Comparison of ENCODE assay signal across 17 cellular contexts in genomic region chr4:67680568-67681222, GRCh38. TPM values are rescaled to one million over a fixed set of nuclear protein-coding genes. Genes with fewer than 3 reads are reported as not detected.
DNase-seq lines count a peak whose midpoint lies in the region; ATAC-seq and TF ChIP-seq lines count a peak whose summit lies in the region.
"Had no signal": no experiment of that assay in that cellular context is flagged by ENCODE, and none has a peak within 500 bp of the region (broad histone marks: within the 10 kb centered on the region; RNA-seq: fewer than 3 reads in every experiment).

No MANE protein-coding gene starts in this region.

- no peak overlapping the region for H4K5ac ChIP-seq in H9 (ENCODE audit: insufficient read length, low read depth, low read length)

- H2BK5ac ChIP-seq in H9 (ENCODE audit: insufficient read length, low read length), result no peak overlapping the region

- peaks cover 30% of the 10 kb centered on the region for H3K36me3 ChIP-seq in brain microvascular endothelial cell (replicated peaks)

- no peak overlapping the region for H3K18ac ChIP-seq in H9 (ENCODE audit: insufficient read length, low read depth, low read length)

- H3K36me3 Mint-ChIP-seq in H9 (ENCODE audit: insufficient read depth in 1 of 3, low read depth in 3 of 3), result peaks cover 14 to 37% (median 33%) of the 10 kb centered on the region in 3 experiments; a peak in 6 of 7 replicates

- no peak overlapping the region for H2BK120ac ChIP-seq in H9 (ENCODE audit: low read depth, low read length, poor library complexity, severe bottlenecking)

- H3K4me3 Mint-ChIP-seq in H9, result no peak overlapping the region

- 0 out of 4 replicates have a peak, but pooled peaks cover 0 to 5% of the 10 kb centered on the region in 2 experiments for H3K4me1 Mint-ChIP-seq in H9

- no peak overlapping the region for H3K14ac ChIP-seq in H9 (ENCODE audit: insufficient read depth, low read length)

- H3K27me3 ChIP-seq in H9 (ENCODE audit: insufficient read depth, low read length), result no peaks in the 10 kb centered on the region
- H3K27me3 ChIP-seq in brain microvascular endothelial cell (replicated peaks), result no peaks in the 10 kb centered on the region

- H3K4me1 ChIP-seq in H9 (ENCODE audit: insufficient read depth, low read length), result no peaks in the 10 kb centered on the region

- H3K9ac ChIP-seq in H9 (ENCODE audit: extremely low read depth, insufficient read length, low read length), result no peak overlapping the region

- no peak overlapping the region for H3K56ac ChIP-seq in H9 (ENCODE audit: insufficient read length, low read depth, low read length)

- H3K79me2 ChIP-seq in H9 (ENCODE audit: insufficient read depth, low read length), result no peaks in the 10 kb centered on the region

- no peak overlapping the region for H3K23ac ChIP-seq in H9 (ENCODE audit: insufficient read length, low read depth, low read length)

- H3K4me3 ChIP-seq in brain microvascular endothelial cell (ENCODE audit: low read depth, low read length), result no peak overlapping the region

- no peaks in the 10 kb centered on the region for H4K20me1 ChIP-seq in H9 (ENCODE audit: control insufficient read depth, insufficient read depth, insufficient read length)

- no peak overlapping the region for H3K27ac ChIP-seq in H9 (ENCODE audit: insufficient read length, low read depth, low read length)
- peak overlapping the region; percentile 47 for H3K27ac ChIP-seq in brain microvascular endothelial cell

- no peaks in the 10 kb centered on the region for H3K9me3 ChIP-seq in H9 (ENCODE audit: control insufficient read depth, low read depth, low read length)

- H3K23me2 ChIP-seq in H9 (ENCODE audit: insufficient read length, low read depth, low read length, poor library complexity, severe bottlenecking), result no peaks in the 10 kb centered on the region

- TF ChIP-seq CTCF in H9 (conservative IDR thresholded peaks at IDR 0.05) (no peak), brain microvascular endothelial cell (IDR thresholded peaks at IDR 0.05; ENCODE audit: low read depth, low read length, missing control alignments) (no peak)

- H4K91ac ChIP-seq in H9 (ENCODE audit: insufficient read length, low read depth, low read length), result no peak overlapping the region

- no peak overlapping the region for H3K4me2 ChIP-seq in H9 (ENCODE audit: insufficient read depth, insufficient read length, low read length)

- H3T11ph ChIP-seq in H9 (ENCODE audit: low read length), result no peak overlapping the region

- ATAC-seq in GM21825 (IDR thresholded peaks at IDR 0.05; ENCODE audit: unreplicated experiment), result no peak

- H3K9me3 Mint-ChIP-seq in H9, result peaks cover 0 to under 1% of the 10 kb centered on the region in 2 experiments; a peak in 1 of 5 replicates

- peak; percentile 22 for DNase-seq in AG08395 (ENCODE audit: low spot score)
- no peak for DNase-seq in H9
- DNase-seq in brain microvascular endothelial cell, result peak; percentile 61
- DNase-seq in kidney tubule cell (ENCODE audit: low spot score), result peak; percentile 76
- DNase-seq in central memory CD4-positive, alpha-beta T cell, result no peak
- DNase-seq in COLO668 (lab: John Stamatoyannopoulos, UW; ENCODE audit: unreplicated experiment), result no peak
- DNase-seq in hypothalamus (lab: John Stamatoyannopoulos, UW), result no peak
- DNase-seq: activated CD4-positive, alpha-beta T cell treated with anti-CD3 and anti-CD28 coated beads, Interleukin-2, amount 50 U/mL, for 1 hour; activated gamma-delta T cell; DND-41; erythroblast; KBM-7; NCI-H1417 treated with DMSO at 0.1 percent for 48 hours; NCI-H510A treated with DMSO at 0.1 percent for 48 hours; posterior cingulate gyrus; stimulated activated CD4-positive, alpha-beta T cell treated with anti-CD3 and anti-CD28 coated beads, Interleukin-1b, Interleukin-23, amount 100 ng/mL, for 48 hours had no signal

- H2BK20ac ChIP-seq in H9 (ENCODE audit: low read depth, low read length, poor library complexity, severe bottlenecking), result no peak overlapping the region

- no peaks in the 10 kb centered on the region for H3K27me3 Mint-ChIP-seq in H9 (ENCODE audit: low read depth)

- H3K79me1 ChIP-seq in H9 (ENCODE audit: insufficient read depth, low read depth, low read length, poor library complexity, severe bottlenecking), result peaks cover 6% of the 10 kb centered on the region

- no CpG with 5 or more reads among the region's 2 CpGs for WGBS in H9 (ENCODE audit: extremely low coverage, insufficient read length, low lambda C conversion rate)

- no peak overlapping the region for H2BK12ac ChIP-seq in H9 (ENCODE audit: insufficient read length, low read depth, low read length)

- in situ Hi-C loops in brain microvascular endothelial cell (cut with HindIII; ENCODE audit: low pct_ligation_motif_present, low sequenced_read_pairs), result no loop called here

- no peak overlapping the region for H2AK5ac ChIP-seq in H9 (ENCODE audit: insufficient read length, low read length)

- H3K27ac Mint-ChIP-seq in H9, result peak overlapping the region in 2 of 3 experiments; percentile 32 to 67; a peak in 2 of 7 replicates

- H3K4ac ChIP-seq in H9 (ENCODE audit: low read depth, low read length), result no peak overlapping the region

- H4K8ac ChIP-seq in H9 (replicated peaks; ENCODE audit: insufficient read length, low read depth, low read length), result no peak overlapping the region

- H2AFZ ChIP-seq in H9 (ENCODE audit: low read length), result no peak overlapping the region

- H2BK15ac ChIP-seq in H9 (ENCODE audit: low read depth, low read length), result no peak overlapping the region

RNA-seq across cellular contexts. Expression of gene UBA6, which starts 20.3 kb away (rescaled TPM):
- 63.5 and 72.2 TPM in 2 replicates for total RNA-seq in H9 (2021)

Comparison
In these comparisons a context has a peak if more than half of its experiments do, and no peak if none do; other contexts are left out.
1. DNase-seq: peak in AG08395 (single experiment), brain microvascular endothelial cell (single experiment) and kidney tubule cell (single experiment); none in H9 (single experiment), central memory CD4-positive, alpha-beta T cell (single experiment), COLO668 (single experiment) and hypothalamus (0 of 51).